15 cellular contexts compared by ENCODE assay signal in the genomic region with DNA sequence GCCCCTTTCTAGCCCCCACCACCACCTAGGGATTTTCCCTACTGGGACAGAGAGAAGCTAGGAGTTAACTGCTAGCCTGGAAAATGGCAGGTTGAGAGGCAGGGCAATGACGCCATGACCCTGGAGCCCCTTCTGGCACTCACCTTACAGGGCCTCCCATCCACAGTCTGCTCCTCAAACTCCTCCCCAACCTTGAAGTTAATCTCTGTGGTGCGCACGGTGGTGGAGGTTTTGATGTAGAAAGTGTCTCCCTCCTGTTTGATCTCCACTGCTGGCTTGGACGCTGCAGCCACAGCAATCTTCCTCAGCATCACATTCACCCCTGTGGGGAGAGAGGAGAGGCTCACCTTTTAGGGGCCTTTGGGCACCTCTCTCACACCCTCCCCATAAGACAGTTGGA. TPM values are rescaled to one million over a fixed set of nuclear protein-coding genes. Genes with fewer than 3 reads are reported as not detected.
"Had no signal": no experiment of that assay in that cellular context is flagged by ENCODE, and none has a peak within 500 bp of the region (broad histone marks: within the 10 kb centered on the region; RNA-seq: fewer than 3 reads in every experiment).

No MANE protein-coding gene starts in this region.

- H3K9me3 ChIP-seq: sigmoid colon, thyroid gland had no signal

- ATAC-seq: activated CD4-positive, alpha-beta T cell treated with anti-CD3 and anti-CD28 coated beads for 36 hours; activated CD8-positive, alpha-beta memory T cell treated with anti-CD3 and anti-CD28 coated beads, Interleukin-2, amount 10 ng/mL, durations not matched to agents 7 days and 5 days; left lobe of liver; stimulated activated memory B cell treated with anti-CD40 and anti-IgM and Interleukin-4, amounts not matched to agents 10 μg/mL and 1 μg/mL and 100 μg/mL, for 72 hours had no signal

- H3K36me3 ChIP-seq: sigmoid colon, thyroid gland had no signal

- DNase-seq: activated CD4-positive, alpha-beta T cell treated with anti-CD3 and anti-CD28 coated beads for 36 hours; activated CD4-positive, alpha-beta T cell treated with anti-CD3 and anti-CD28 coated beads, Interleukin-2, amount 50 U/mL, for 48 hours; activated CD8-positive, alpha-beta memory T cell treated with anti-CD3 and anti-CD28 coated beads, Interleukin-2, amount 10 ng/mL, durations not matched to agents 7 days and 5 days; amygdala; caudate nucleus; endodermal cell; foreskin melanocyte; glutamatergic neuron; posterior cingulate gyrus; sigmoid colon; stimulated activated CD4-positive, alpha-beta T cell treated with anti-CD3 and anti-CD28 coated beads, Interleukin-4, amount 100 ng/mL, for 24 hours; thyroid gland had no signal

- H3K27me3 ChIP-seq: thyroid gland had no signal

- H3K27ac ChIP-seq: sigmoid colon, thyroid gland had no signal

- H3K4me3 ChIP-seq: sigmoid colon, thyroid gland had no signal

RNA-seq across cellular contexts. Expression of gene NES, which starts 23.5 kb away (rescaled TPM):
- polyA plus RNA-seq: keratinocyte had no signal
